Comparison of ENCODE assay signal across 20 cellular contexts in the genomic region with DNA sequence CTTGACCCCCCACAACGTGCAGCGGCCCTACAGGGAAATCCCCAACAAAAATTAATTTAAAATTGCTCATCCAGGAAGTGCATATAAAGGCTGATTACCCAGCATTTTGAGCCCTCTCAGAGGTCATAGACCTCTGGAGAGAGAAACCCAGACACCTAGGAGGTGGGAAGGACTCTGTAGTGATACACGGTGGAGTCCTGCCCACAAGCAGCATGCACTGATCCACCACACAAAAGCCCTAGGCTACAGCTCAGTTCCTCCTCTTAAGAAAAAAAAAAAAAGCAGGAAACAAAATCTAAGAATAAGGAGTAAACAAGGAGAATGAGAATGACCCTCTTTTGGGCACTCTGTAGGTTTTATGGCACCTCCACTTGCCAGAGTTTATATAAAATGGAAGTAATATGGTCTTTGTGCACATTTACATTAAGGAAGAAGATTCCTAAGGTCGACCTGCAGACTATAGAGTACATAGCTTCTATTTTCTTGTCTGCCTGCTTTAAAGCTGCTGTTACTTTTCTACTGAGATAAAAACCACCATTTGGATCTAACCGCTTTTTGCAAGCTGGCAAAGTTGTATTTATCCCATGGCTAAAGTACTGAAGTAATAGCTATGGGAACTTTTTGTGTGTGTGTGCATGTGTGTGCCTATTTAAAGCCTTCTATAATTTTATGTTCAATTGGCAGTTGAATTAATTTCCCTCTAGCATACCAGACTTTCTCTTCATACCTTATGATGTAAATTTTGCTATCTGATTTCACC. TPM values are rescaled to one million over a fixed set of nuclear protein-coding genes. Genes with fewer than 3 reads are reported as not detected.
DNase-seq lines count a peak whose midpoint lies in the region; ATAC-seq, FAIRE-seq and TF ChIP-seq lines count a peak whose summit lies in the region.
"Had no signal": no experiment of that assay in that cellular context is flagged by ENCODE, and none has a peak within 500 bp of the region (broad histone marks: within the 10 kb centered on the region; RNA-seq: fewer than 3 reads in every experiment).

No MANE protein-coding gene starts in this region.

- 46% methylated on average over 5 of the region's 5 CpGs for WGBS in HepG2 (ENCODE audit: low lambda C conversion rate)
- WGBS in right lobe of liver (ENCODE audit: insufficient coverage, low coverage, low lambda C conversion rate, missing lambda C conversion rate) = 45% methylated on average over 5 of the region's 5 CpGs
- WGBS in K562 (ENCODE audit: insufficient coverage, low coverage, missing lambda C conversion rate) = 35% methylated on average over 5 of the region's 5 CpGs

- H4K20me1 ChIP-seq in HepG2 (ENCODE audit: insufficient read depth, low read length) (no peaks in the 10 kb centered on the region), K562 (replicated peaks; ENCODE audit: control insufficient read depth, insufficient read depth, low read length) (no peaks in the 10 kb centered on the region)
- H4K20me1 ChIP-seq: BLaER1 had no signal

- H3K4me2 ChIP-seq in HepG2 (ENCODE audit: low read depth, low read length) (no peak overlapping the region), K562 (ENCODE audit: insufficient read depth, low read length) (no peak overlapping the region)
- H3K4me2 ChIP-seq: BLaER1 had no signal

- TF ChIP-seq POLR2A in HepG2 (IDR thresholded peaks at IDR 0.05; ENCODE audit: insufficient read depth in 1 of 2, low read depth in 2 of 2, low read length in 2 of 2) (no peak), right lobe of liver (IDR thresholded peaks at IDR 0.05) (no peak), K562 (conservative IDR thresholded peaks at IDR 0.05) (no peak)

- H3K4me3 ChIP-seq in HepG2 (replicated peaks in 1 of 3; ENCODE audit: insufficient read depth in 1 of 3, low read depth in 2 of 3, low read length in 3 of 3) (no peak overlapping the region), right lobe of liver (no peak overlapping the region), K562 (no peak overlapping the region)
- H3K4me3 ChIP-seq: BLaER1 had no signal

- CTCF ChIA-PET in HepG2 (lab: Yijun Ruan, JAX; ENCODE audit: low intra/inter-chr PET ratio, low total read pairs) = no interaction called here
- CTCF ChIA-PET in K562 (lab: Yijun Ruan, JAX; ENCODE audit: low intra/inter-chr PET ratio) = no interaction called here

- in situ Hi-C loops in HepG2 (cut with HindIII; ENCODE audit: extremely low pct_ligation_motif_present, low pct_unique_long_range_greater_than_20kb) (no loop called here), K562 (cut with MboI) (no loop called here)

- H3K27me3 ChIP-seq in HepG2 (ENCODE audit: control insufficient read depth in 1 of 2, insufficient read depth in 2 of 2, low read length in 2 of 2) (no peaks in the 10 kb centered on the region; a peak in 1 of 5 replicates), right lobe of liver (no peaks in the 10 kb centered on the region), K562 (ENCODE audit: control insufficient read depth in 2 of 2, insufficient read depth in 2 of 2, low read length in 2 of 2) (no peaks in the 10 kb centered on the region)
- H3K27me3 ChIP-seq: BLaER1 had no signal

- TF ChIP-seq EP300 in HepG2 (IDR thresholded peaks at IDR 0.05; ENCODE audit: low read depth in 2 of 2, low read length in 2 of 2) (no peak), HepG2 (CRISPR knock-in tag; IDR thresholded peaks at IDR 0.05; ENCODE audit: borderline replicate concordance) (no peak), K562 (IDR thresholded peaks at IDR 0.05; ENCODE audit: low read length) (no peak)

- intact Hi-C loops in HepG2 (cut with micrococcal nuclease; ENCODE audit: unreplicated experiment) (no loop called here), right lobe of liver (cut with DNase I) (no loop called here), K562 (cut with micrococcal nuclease) (no loop called here)

- TF ChIP-seq CTCF in HepG2 (CRISPR knock-in tag; IDR thresholded peaks at IDR 0.05) = no peak
- no peak for TF ChIP-seq CTCF in right lobe of liver (IDR thresholded peaks at IDR 0.05)
- no peak for TF ChIP-seq CTCF in K562 (IDR thresholded peaks at IDR 0.05 in 2 of 3, conservative IDR thresholded peaks at IDR 0.05 in 1 of 3; ENCODE audit: insufficient read depth in 2 of 3, low read depth in 1 of 3, low read length in 3 of 3)

- H3K9me3 Mint-ChIP-seq in stimulated activated naive CD8-positive, alpha-beta T cell treated with anti-CD3 and anti-CD28 coated beads, Interleukin-15, amount 100 ng/mL, for 72 hours = no peaks in the 10 kb centered on the region

- FAIRE-seq in HepG2 (lab: Jason Lieb, UNC) (peak; percentile 32), K562 (lab: Jason Lieb, UNC) (peak; percentile 23)
- FAIRE-seq: GM19239 had no signal

- H3K27ac Mint-ChIP-seq in stimulated activated naive CD8-positive, alpha-beta T cell treated with anti-CD3 and anti-CD28 coated beads, Interleukin-15, amount 100 ng/mL, for 72 hours = no peak overlapping the region

- H3K9ac ChIP-seq in HepG2 (ENCODE audit: insufficient read depth, low read depth, low read length) (no peak overlapping the region), K562 (ENCODE audit: insufficient read depth in 1 of 2, low read depth in 2 of 2, low read length in 2 of 2) (no peak overlapping the region)
- H3K9ac ChIP-seq: BLaER1 had no signal

- H3K4me3 Mint-ChIP-seq in stimulated activated naive CD8-positive, alpha-beta T cell treated with anti-CD3 and anti-CD28 coated beads, Interleukin-15, amount 100 ng/mL, for 72 hours = no peak overlapping the region
- H3K4me3 Mint-ChIP-seq: CD8-positive, alpha-beta memory T cell had no signal

- H3K9me1 ChIP-seq in K562 (ENCODE audit: control insufficient read depth, insufficient read depth, low read length) = no peaks in the 10 kb centered on the region

- ATAC-seq in HepG2 (no peak), right lobe of liver (no peak), K562 (no peak), HG03469 (IDR thresholded peaks at IDR 0.05; ENCODE audit: unreplicated experiment) (no peak)
- no peak for ATAC-seq in stimulated activated naive CD8-positive, alpha-beta T cell treated with anti-CD3 and anti-CD28 coated beads, Interleukin-15, amount 100 ng/mL, for 72 hours

- H3K79me2 ChIP-seq in HepG2 (ENCODE audit: insufficient read depth, low read length) (no peaks in the 10 kb centered on the region), K562 (ENCODE audit: control insufficient read depth, insufficient read depth, low read length) (no peaks in the 10 kb centered on the region)

- H3K36me3 ChIP-seq in HepG2 (replicated peaks in 1 of 2; ENCODE audit: control insufficient read depth in 1 of 2, insufficient read depth in 2 of 2, low read length in 2 of 2) (no peaks in the 10 kb centered on the region), right lobe of liver (no peaks in the 10 kb centered on the region), K562 (ENCODE audit: control insufficient read depth, insufficient read depth, low read length) (no peaks in the 10 kb centered on the region)
- H3K36me3 ChIP-seq: BLaER1 had no signal

- H3K4me1 ChIP-seq in HepG2 (ENCODE audit: insufficient read depth, low read length) (peaks cover 7% of the 10 kb centered on the region; the same call in 1 of the 2 replicates), right lobe of liver (no peaks in the 10 kb centered on the region), K562 (replicated peaks in 1 of 2; ENCODE audit: control insufficient read depth in 2 of 2, insufficient read depth in 2 of 2, low read length in 2 of 2) (no peaks in the 10 kb centered on the region; a peak in 1 of 5 replicates)
- H3K4me1 ChIP-seq: BLaER1 had no signal

- H3K27me3 Mint-ChIP-seq in stimulated activated naive CD8-positive, alpha-beta T cell treated with anti-CD3 and anti-CD28 coated beads, Interleukin-15, amount 100 ng/mL, for 72 hours = peaks cover 7% of the 10 kb centered on the region

- H3K4me1 Mint-ChIP-seq in stimulated activated naive CD8-positive, alpha-beta T cell treated with anti-CD3 and anti-CD28 coated beads, Interleukin-15, amount 100 ng/mL, for 72 hours = no peaks in the 10 kb centered on the region
- H3K4me1 Mint-ChIP-seq: CD8-positive, alpha-beta memory T cell had no signal

- no peak overlapping the region for H3K27ac ChIP-seq in HepG2 (ENCODE audit: extremely low read length, insufficient read depth, low read length)
- no peak overlapping the region for H3K27ac ChIP-seq in right lobe of liver
- H3K27ac ChIP-seq in K562 (ENCODE audit: extremely low read depth, low read depth, low read length) = no peak overlapping the region
- H3K27ac ChIP-seq: 22Rv1, BLaER1 had no signal

- DNase-seq in HepG2 (ENCODE audit: low spot score) (no peak), right lobe of liver (no peak), K562 (ENCODE audit: extremely low read depth in 1 of 4, low spot score in 3 of 4) (no peak), kidney tubule cell (ENCODE audit: low spot score) (peak; percentile 22), iPS-NIHi11 (ENCODE audit: low spot score) (no peak)
- DNase-seq in stimulated activated naive CD8-positive, alpha-beta T cell treated with anti-CD3 and anti-CD28 coated beads, Interleukin-15, amount 100 ng/mL, for 72 hours = no peak
- DNase-seq: AML-193; Caco-2; CD8-positive, alpha-beta memory T cell; DMS53; GF-D8; H7; IMR-90; KG1 had no signal

- POLR2A ChIA-PET in HepG2 (lab: Yijun Ruan, JAX) (no interaction called here), K562 (lab: Yijun Ruan, JAX) (no interaction called here)

- H2AFZ ChIP-seq in HepG2 (ENCODE audit: low read length) = no peak overlapping the region
- peak overlapping the region; percentile 43; the same call in 1 of the 2 replicates for H2AFZ ChIP-seq in K562 (ENCODE audit: low read depth, low read length)

- no peak for TF ChIP-seq RAD21 in HepG2 (CRISPR knock-in tag; IDR thresholded peaks at IDR 0.05)
- no peak for TF ChIP-seq RAD21 in K562 (CRISPR knock-in tag; conservative IDR thresholded peaks at IDR 0.05 in 1 of 2, IDR thresholded peaks at IDR 0.05 in 1 of 2)

- no peaks in the 10 kb centered on the region for H3K9me3 ChIP-seq in HepG2 (ENCODE audit: low read length)
- H3K9me3 ChIP-seq in right lobe of liver = no peaks in the 10 kb centered on the region
- H3K9me3 ChIP-seq in K562 (replicated peaks; ENCODE audit: control insufficient read depth, insufficient read depth, low read depth, low read length) = no peaks in the 10 kb centered on the region
- H3K9me3 ChIP-seq: BLaER1 had no signal

- BruUV-seq in HepG2 (replicated peaks; lab: Mats Ljungman, UMichigan) (no TSS peak), K562 (replicated peaks; lab: Mats Ljungman, UMichigan) (no TSS peak)

RNA-seq across cellular contexts. Expression of a gene that starts 46.9 kb away (rescaled TPM):
- total RNA-seq in HepG2 (2016; rRNA removed; fragmentation: Illumina TruSeq; extraction: Trizol) = 0.71 and 1.1 TPM in 2 replicates
- total RNA-seq in HepG2 (2016; cell fraction: cytosol; rRNA removed; fragmentation: Illumina TruSeq; extraction: Trizol; ENCODE audit: low read depth) = 0.26 and 0.91 TPM in 2 replicates
- 0.80 and 0.82 TPM in 2 replicates for total RNA-seq in HepG2 (2016; cell fraction: insoluble cytoplasmic fraction; rRNA removed; fragmentation: Illumina TruSeq; extraction: Trizol)
- total RNA-seq in HepG2 (2016; cell fraction: membrane; rRNA removed; fragmentation: Illumina TruSeq; extraction: Trizol) = 0.69 and 0.80 TPM in 2 replicates
- 1.1 and 1.6 TPM in 2 replicates for total RNA-seq in HepG2 (2016; cell fraction: nucleus; rRNA removed; fragmentation: Illumina TruSeq; extraction: Trizol)
- 0.73 and 0.77 TPM in 2 replicates for polyA plus RNA-seq in HepG2 (2011; rRNA removed)
- 0.44 and 0.97 TPM in 2 replicates for polyA plus RNA-seq in HepG2 (2011; cell fraction: cytosol; rRNA removed)
- 0.40 and 1.1 TPM in 2 replicates for polyA plus RNA-seq in HepG2 (2011; cell fraction: nucleus; rRNA removed)
- 0.68 and 0.71 TPM in 2 replicates for polyA plus RNA-seq in HepG2 (2012)
- 0.17 and 0.42 TPM in 2 replicates for polyA plus RNA-seq in HepG2 (2016; cell fraction: cytosol; fragmentation: Illumina TruSeq; extraction: Trizol; ENCODE audit: low read depth)
- 0.75 and 0.91 TPM in 2 replicates for polyA plus RNA-seq in HepG2 (2016; cell fraction: insoluble cytoplasmic fraction; fragmentation: Illumina TruSeq; extraction: Trizol; ENCODE audit: low read depth)
- 0.35 and 0.45 TPM in 2 replicates for polyA plus RNA-seq in HepG2 (2016; cell fraction: membrane; fragmentation: Illumina TruSeq; extraction: Trizol; ENCODE audit: low read depth)
- 0.93 and 1.4 TPM in 2 replicates for polyA plus RNA-seq in HepG2 (2016; cell fraction: nucleus; fragmentation: Illumina TruSeq; extraction: Trizol; ENCODE audit: insufficient read depth, low read depth)
- 0.84 TPM in 1 of 2 replicates, not detected in the other for polyA minus RNA-seq in HepG2 (2011; rRNA and poly(A)+ RNA removed; ENCODE audit: low replicate concordance)
- 0.30 TPM in 1 of 2 replicates, not detected in the other for polyA minus RNA-seq in HepG2 (2011; cell fraction: cytosol; rRNA and poly(A)+ RNA removed)
- polyA minus RNA-seq in HepG2 (2011; cell fraction: nucleus; rRNA and poly(A)+ RNA removed) = 0.77 and 0.87 TPM in 2 replicates
- total RNA-seq in right lobe of liver = 10 to 100 TPM in 1 of 6 experiments, 1 to 10 TPM in 4, under 1 TPM in 1; 0.90 to 11.1 (median 1.6) TPM
- 0.49 and 0.53 TPM in 2 replicates for total RNA-seq in K562 (2011; cell fraction: chromatin; rRNA removed; ENCODE audit: low replicate concordance)
- 0.39 TPM in 1 of 2 replicates, not detected in the other for total RNA-seq in K562 (2011; cell fraction: nucleolus; rRNA removed)
- total RNA-seq in K562 (2011; cell fraction: nucleoplasm; rRNA removed) = 0.22 and 0.38 TPM in 2 replicates
- 0.09 and 0.37 TPM in 2 replicates for total RNA-seq in K562 (2014; rRNA removed)
- total RNA-seq in K562 (2014; rRNA removed; fragmentation: Illumina TruSeq; extraction: Trizol) = 0.25 and 0.29 TPM in 2 replicates
- 0.18 TPM in 1 of 2 replicates, not detected in the other for total RNA-seq in K562 (2015; rRNA removed; fragmentation: Illumina TruSeq; extraction: Trizol)
- 0.20 and 0.24 TPM in 2 replicates for total RNA-seq in K562 (2021)
- 0.50 and 1.9 TPM in 2 replicates for polyA plus RNA-seq in K562 (2011; rRNA removed)
- 1.1 and 2.1 TPM in 2 replicates for polyA plus RNA-seq in K562 (2011; cell fraction: cytosol; rRNA removed)
- 0.68 and 1.9 TPM in 2 replicates for polyA plus RNA-seq in K562 (2011; cell fraction: nucleus; rRNA removed)
- 0.22 and 2.0 TPM in 2 replicates for polyA plus RNA-seq in K562 (2012)
- polyA plus RNA-seq in K562 (2014; fragmentation: Illumina TruSeq; extraction: Trizol) = 0.15 and 0.28 TPM in 2 replicates
- under 1 TPM; 0.08 to 0.23 TPM for polyA plus RNA-seq in K562 (2014; fragmentation: Nextera tagmentation; extraction: Ambion mirVana)
- 0.11 and 0.16 TPM in 2 replicates for polyA plus RNA-seq in K562 (2014; rRNA removed)
- polyA minus RNA-seq in K562 (2011; rRNA and poly(A)+ RNA removed) = 0.70 and 0.99 TPM in 2 replicates
- polyA minus RNA-seq in K562 (2011; cell fraction: cytosol; rRNA and poly(A)+ RNA removed) = not detected in 2 replicates
- polyA minus RNA-seq in K562 (2011; cell fraction: nucleus; rRNA and poly(A)+ RNA removed) = 0.67 TPM in 1 of 2 replicates, not detected in the other
- total RNA-seq: A673, Caco-2, HT1080, IMR-90 had no signal
- polyA plus RNA-seq: IMR-90 had no signal
